ENCODE assay signal across 8 cellular contexts in genomic region chr20:35616465-35617396, GRCh38. TPM values are rescaled to one million over a fixed set of nuclear protein-coding genes. Genes with fewer than 3 reads are reported as not detected.
DNase-seq lines count a peak whose midpoint lies in the region; ATAC-seq and TF ChIP-seq lines count a peak whose summit lies in the region.

No MANE protein-coding gene starts in this region.

- peak overlapping the region; percentile 83 for H3K27ac ChIP-seq in PC-3 (ENCODE audit: low read length)
- peak overlapping the region; percentile 96 for H3K27ac ChIP-seq in neutrophil
- peak overlapping the region; percentile 87 for H3K27ac ChIP-seq in vagina

- 0 out of 2 replicates have a peak, but pooled peaks cover 6% of the 10 kb centered on the region for H3K36me3 ChIP-seq in PC-3 (ENCODE audit: low read depth, low read length)
- no peaks in the 10 kb centered on the region for H3K36me3 ChIP-seq in neutrophil
- no peaks in the 10 kb centered on the region for H3K36me3 ChIP-seq in vagina

- H3F3A ChIP-seq in PC-3 (ENCODE audit: low read length, unreplicated experiment): no peaks in the 10 kb centered on the region

- TF ChIP-seq POLR2A in vagina (IDR thresholded peaks at IDR 0.05): peak in 1 of 2 donors; percentile 73

- H4K20me1 ChIP-seq in PC-3 (ENCODE audit: low read length): no peaks in the 10 kb centered on the region

- H3K27me3 ChIP-seq in PC-3 (ENCODE audit: low read length) (no peaks in the 10 kb centered on the region), neutrophil (peaks cover 16% of the 10 kb centered on the region), vagina (no peaks in the 10 kb centered on the region)

- H3K4me1 ChIP-seq in PC-3 (ENCODE audit: insufficient read depth, low read length) (peaks cover 32% of the 10 kb centered on the region; the same call in 1 of the 2 replicates), neutrophil (ENCODE audit: control insufficient read depth in 1 of 2, insufficient read depth in 1 of 2, low read depth in 1 of 2, low read length in 1 of 2) (peaks cover 54 to 60% of the 10 kb centered on the region in 2 experiments), vagina (peaks cover 33% of the 10 kb centered on the region)

- ATAC-seq in PC-3: peak; percentile 51
- no peak for ATAC-seq in GM19023 (IDR thresholded peaks at IDR 0.05; ENCODE audit: unreplicated experiment)

- CTCF ChIA-PET in PC-3 (lab: Charles Lee): interaction anchor here (0.6 to 0.7 kb wide), 2 partner anchors 18 to 102 kb away, joined by 4 to 5 read pairs; no protein-coding TSS in a partner anchor

- peak overlapping the region; percentile 73 for H3K9ac ChIP-seq in PC-3 (ENCODE audit: low read length)

- H3K4me3 ChIP-seq in PC-3 (ENCODE audit: low read length): peak overlapping the region; percentile 77
- H3K4me3 ChIP-seq in neutrophil (ENCODE audit: low read depth in 1 of 2, low read length in 1 of 2): peak overlapping the region; percentile 81 to 85
- H3K4me3 ChIP-seq in vagina: peak overlapping the region; percentile 57 to 64

- POLR2A ChIA-PET in PC-3 (lab: Charles Lee; ENCODE audit: unreplicated experiment): interaction anchor here (0.6 to 1.4 kb wide), 2 partner anchors 100 to 110 kb away, joined by 3 to 4 read pairs; no protein-coding TSS in a partner anchor

- H3K9me3 ChIP-seq in PC-3 (ENCODE audit: low read length) (no peaks in the 10 kb centered on the region), neutrophil (no peaks in the 10 kb centered on the region), vagina (no peaks in the 10 kb centered on the region)

- TSS peak; percentile 77 for BruUV-seq in PC-3 (replicated peaks; lab: Mats Ljungman, UMichigan)

- TF ChIP-seq CTCF in PC-3 (conservative IDR thresholded peaks at IDR 0.05; ENCODE audit: low read depth, low read length): no peak
- no peak for TF ChIP-seq CTCF in neutrophil (IDR thresholded peaks at IDR 0.05)
- no peak for TF ChIP-seq CTCF in vagina (IDR thresholded peaks at IDR 0.05)

- intact Hi-C loops in PC-3 (cut with micrococcal nuclease): loop anchor here (2.0 to 5.0 kb wide), 2 partner anchors 100 to 154 kb away; no protein-coding TSS in a partner anchor
- intact Hi-C loops in vagina (cut with DNase I): loop anchor here (5.0 kb wide), 1 partner anchor 51 kb away; no protein-coding TSS in a partner anchor

- H3K79me2 ChIP-seq in PC-3 (ENCODE audit: low read length): peaks cover 15% of the 10 kb centered on the region

- peak overlapping the region; percentile 75 for H2AFZ ChIP-seq in PC-3 (ENCODE audit: low read length)

- DNase-seq in GM03348 (ENCODE audit: low spot score): peak; percentile 88
- peak; percentile 68 for DNase-seq in HS-27A (ENCODE audit: low read depth)
- DNase-seq in PC-3: peak; percentile 91
- peak; percentile 50 for DNase-seq in activated naive CD4-positive, alpha-beta T cell treated with anti-CD3 and anti-CD28 coated beads, Interleukin-2, amount 50 U/mL, for 16 hours
- DNase-seq in glomerular visceral epithelial cell (ENCODE audit: extremely low spot score): peak; percentile 78
- DNase-seq in vagina (ENCODE audit: extremely low spot score in 2 of 2): peak in 1 of 2 donors; percentile 91

- no peaks in the 10 kb centered on the region for H3K9me2 ChIP-seq in PC-3 (replicated peaks; ENCODE audit: low read length)

- H3K4me2 ChIP-seq in PC-3 (ENCODE audit: low read length): peak overlapping the region; percentile 99

RNA-seq across cellular contexts. Expression of gene SPAG4, which starts 1.1 kb away (rescaled TPM):
- total RNA-seq in PC-3 (2014; rRNA removed): 7.9 and 9.7 TPM in 2 replicates
- 6.9 TPM for total RNA-seq in vagina

RNA-seq across cellular contexts. Expression of gene CPNE1, which starts 48.0 kb away (rescaled TPM):
- total RNA-seq in PC-3 (2014; rRNA removed) (222 and 274 TPM in 2 replicates), vagina (149 TPM)

RNA-seq across cellular contexts. Expression of gene RBM12, which starts 48.0 kb away (rescaled TPM):
- 43.5 and 53.6 TPM in 2 replicates for total RNA-seq in PC-3 (2014; rRNA removed)
- 26.8 TPM for total RNA-seq in vagina
